Comparison of ENCODE assay signal across 15 cellular contexts in the genomic region with DNA sequence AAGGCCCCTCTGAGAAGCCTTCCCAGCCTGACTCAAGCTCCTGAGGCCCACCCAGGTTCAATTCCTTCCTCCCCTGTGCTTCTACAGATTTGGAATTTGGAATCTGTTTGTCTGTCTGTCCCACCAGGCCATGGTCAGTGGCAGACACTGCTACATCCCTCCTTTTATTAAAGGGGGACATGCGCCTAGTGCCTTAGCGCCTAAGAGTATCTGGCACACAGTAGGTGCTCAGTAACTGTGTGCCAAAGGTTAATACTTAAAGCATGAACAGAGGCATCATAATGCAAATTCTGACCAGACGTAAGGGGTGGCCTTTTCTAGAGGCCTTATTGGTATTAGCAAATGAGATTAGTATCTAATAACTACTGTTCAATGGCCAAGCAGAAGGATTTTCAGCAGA. TPM values are rescaled to one million over a fixed set of nuclear protein-coding genes. Genes with fewer than 3 reads are reported as not detected.
DNase-seq lines count a peak whose midpoint lies in the region; ATAC-seq, FAIRE-seq and TF ChIP-seq lines count a peak whose summit lies in the region.
"Had no signal": no experiment of that assay in that cellular context is flagged by ENCODE, and none has a peak within 500 bp of the region (broad histone marks: within the 10 kb centered on the region; RNA-seq: fewer than 3 reads in every experiment).

No MANE protein-coding gene starts in this region.

- H3K36me3 Mint-ChIP-seq in type B pancreatic cell, result peaks cover 4% of the 10 kb centered on the region

- ATAC-seq in HepG2 (no peak), right lobe of liver (no peak)

- WGBS in HepG2 (ENCODE audit: low lambda C conversion rate), result 100% methylated on average over 3 of the region's 3 CpGs
- WGBS in right lobe of liver (ENCODE audit: insufficient coverage, low coverage, low lambda C conversion rate, missing lambda C conversion rate), result 100% methylated on average over 1 of the region's 3 CpGs

- H3K9me3 ChIP-seq in HepG2 (ENCODE audit: low read length) (peaks cover 8% of the 10 kb centered on the region; the same call in 1 of the 2 replicates), right lobe of liver (no peaks in the 10 kb centered on the region), adipocyte (ENCODE audit: control insufficient read depth, low read length) (peaks cover 1% of the 10 kb centered on the region)

- no peak for FAIRE-seq in HepG2 (lab: Jason Lieb, UNC)

- BruUV-seq in HepG2 (replicated peaks; lab: Mats Ljungman, UMichigan), result no TSS peak

- DNase-seq in HepG2 (ENCODE audit: low spot score), result no peak
- no peak for DNase-seq in right lobe of liver
- DNase-seq in adipocyte (ENCODE audit: low read depth), result no peak
- peak; percentile 39 for DNase-seq in mesenteric fat pad (ENCODE audit: low spot score)
- DNase-seq in type B pancreatic cell (ENCODE audit: extremely low spot score, unreplicated experiment), result peak; percentile 15
- no peak for DNase-seq in NCI-H146 treated with DMSO at 0.1 percent for 48 hours (lab: John Stamatoyannopoulos, UW; ENCODE audit: unreplicated experiment)
- no peak for DNase-seq in activated gamma-delta T cell (lab: John Stamatoyannopoulos, UW)
- DNase-seq in KG1 (lab: John Stamatoyannopoulos, UW), result no peak
- DNase-seq: DMS53, NCI-H1048, NCI-H1436 treated with DMSO at 0.1 percent for 48 hours, NCI-H2081 treated with DMSO at 0.1 percent for 48 hours, NCI-H510A, NCI-H774, Right ventricle myocardium superior had no signal

- H3K27me3 Mint-ChIP-seq in type B pancreatic cell, result no peaks in the 10 kb centered on the region

- peaks cover 97% of the 10 kb centered on the region for H3K4me1 ChIP-seq in HepG2 (ENCODE audit: insufficient read depth, low read length)
- H3K4me1 ChIP-seq in right lobe of liver, result peaks cover 2 to 76% (median 36%) of the 10 kb centered on the region in 4 donors
- peaks cover 70% of the 10 kb centered on the region for H3K4me1 ChIP-seq in adipocyte (ENCODE audit: control insufficient read depth, insufficient read depth, low read length)

- H4K20me1 ChIP-seq in HepG2 (ENCODE audit: insufficient read depth, low read length), result no peaks in the 10 kb centered on the region

- H3K27ac ChIP-seq in HepG2 (ENCODE audit: extremely low read length, insufficient read depth, low read length) (no peak overlapping the region), right lobe of liver (no peak overlapping the region)

- in situ Hi-C loops in HepG2 (cut with HindIII; ENCODE audit: extremely low pct_ligation_motif_present, low pct_unique_long_range_greater_than_20kb), result no loop called here

- no peak overlapping the region for H3K27ac Mint-ChIP-seq in type B pancreatic cell

- POLR2A ChIA-PET in HepG2 (lab: Yijun Ruan, JAX), result no interaction called here

- intact Hi-C loops in HepG2 (cut with micrococcal nuclease; ENCODE audit: unreplicated experiment), result no loop called here
- intact Hi-C loops in right lobe of liver (cut with DNase I), result no loop called here

- TF ChIP-seq RAD21 in HepG2 (CRISPR knock-in tag; IDR thresholded peaks at IDR 0.05), result no peak

- CTCF ChIA-PET in HepG2 (lab: Yijun Ruan, JAX; ENCODE audit: low intra/inter-chr PET ratio, low total read pairs), result no interaction called here

- no peak overlapping the region for H3K4me2 ChIP-seq in HepG2 (ENCODE audit: low read depth, low read length)

- no peak overlapping the region for H3K4me3 ChIP-seq in HepG2 (replicated peaks in 1 of 3; ENCODE audit: insufficient read depth in 1 of 3, low read depth in 2 of 3, low read length in 3 of 3)
- no peak overlapping the region for H3K4me3 ChIP-seq in right lobe of liver
- H3K4me3 ChIP-seq in adipocyte (ENCODE audit: low read length), result no peak overlapping the region

- TF ChIP-seq EP300 in HepG2 (IDR thresholded peaks at IDR 0.05; ENCODE audit: low read depth in 2 of 2, low read length in 2 of 2) (no peak), HepG2 (CRISPR knock-in tag; IDR thresholded peaks at IDR 0.05; ENCODE audit: borderline replicate concordance) (no peak)

- peaks cover 4% of the 10 kb centered on the region for H3K9me3 Mint-ChIP-seq in type B pancreatic cell

- H3K4me3 Mint-ChIP-seq in type B pancreatic cell, result no peak overlapping the region

- TF ChIP-seq POLR2A in HepG2 (IDR thresholded peaks at IDR 0.05; ENCODE audit: insufficient read depth in 1 of 2, low read depth in 2 of 2, low read length in 2 of 2) (no peak), right lobe of liver (IDR thresholded peaks at IDR 0.05) (no peak)

- H3K79me2 ChIP-seq in HepG2 (ENCODE audit: insufficient read depth, low read length), result no peaks in the 10 kb centered on the region

- H3K36me3 ChIP-seq in HepG2 (replicated peaks in 1 of 2; ENCODE audit: control insufficient read depth in 1 of 2, insufficient read depth in 2 of 2, low read length in 2 of 2), result peaks cover 5 to 7% of the 10 kb centered on the region in 2 experiments; a peak in 3 of 5 replicates
- H3K36me3 ChIP-seq in right lobe of liver, result peaks cover 0 to 10% (median 5%) of the 10 kb centered on the region in 4 donors
- H3K36me3 ChIP-seq in adipocyte (ENCODE audit: control insufficient read depth, insufficient read depth, low read length, severe bottlenecking), result peaks cover 23% of the 10 kb centered on the region

- H3K9ac ChIP-seq in HepG2 (ENCODE audit: insufficient read depth, low read depth, low read length) (no peak overlapping the region), adipocyte (ENCODE audit: low read length) (peak overlapping the region; percentile 68)

- H2AFZ ChIP-seq in HepG2 (ENCODE audit: low read length), result no peak overlapping the region

- peaks cover 15% of the 10 kb centered on the region for H3K4me1 Mint-ChIP-seq in type B pancreatic cell (ENCODE audit: unreplicated experiment)

- H3K27me3 ChIP-seq in HepG2 (ENCODE audit: control insufficient read depth in 1 of 2, insufficient read depth in 2 of 2, low read length in 2 of 2) (no peaks in the 10 kb centered on the region), right lobe of liver (no peaks in the 10 kb centered on the region), adipocyte (replicated peaks; ENCODE audit: control insufficient read depth, insufficient read depth, low read length) (no peaks in the 10 kb centered on the region)

- TF ChIP-seq CTCF in HepG2 (CRISPR knock-in tag; IDR thresholded peaks at IDR 0.05), result no peak
- no peak for TF ChIP-seq CTCF in right lobe of liver (IDR thresholded peaks at IDR 0.05)
- no peak for TF ChIP-seq CTCF in type B pancreatic cell (conservative IDR thresholded peaks at IDR 0.05)

RNA-seq across cellular contexts. Expression of gene CSF1, which starts 21.6 kb away (rescaled TPM):
- total RNA-seq in HepG2 (2016; rRNA removed; fragmentation: Illumina TruSeq; extraction: Trizol), result 1.9 and 4.6 TPM in 2 replicates
- 0.71 and 1.2 TPM in 2 replicates for total RNA-seq in HepG2 (2016; cell fraction: cytosol; rRNA removed; fragmentation: Illumina TruSeq; extraction: Trizol; ENCODE audit: low read depth)
- 1.8 and 4.9 TPM in 2 replicates for total RNA-seq in HepG2 (2016; cell fraction: insoluble cytoplasmic fraction; rRNA removed; fragmentation: Illumina TruSeq; extraction: Trizol)
- 1.3 and 2.0 TPM in 2 replicates for total RNA-seq in HepG2 (2016; cell fraction: membrane; rRNA removed; fragmentation: Illumina TruSeq; extraction: Trizol)
- 7.8 and 7.9 TPM in 2 replicates for total RNA-seq in HepG2 (2016; cell fraction: nucleus; rRNA removed; fragmentation: Illumina TruSeq; extraction: Trizol)
- 13.3 and 21.0 TPM in 2 replicates for polyA plus RNA-seq in HepG2 (2011; rRNA removed)
- polyA plus RNA-seq in HepG2 (2011; cell fraction: cytosol; rRNA removed), result 10.4 and 15.2 TPM in 2 replicates
- 23.0 and 27.9 TPM in 2 replicates for polyA plus RNA-seq in HepG2 (2011; cell fraction: nucleus; rRNA removed)
- polyA plus RNA-seq in HepG2 (2012), result 5.3 and 17.7 TPM in 2 replicates
- polyA plus RNA-seq in HepG2 (2016; cell fraction: cytosol; fragmentation: Illumina TruSeq; extraction: Trizol; ENCODE audit: low read depth), result 0.42 and 0.62 TPM in 2 replicates
- polyA plus RNA-seq in HepG2 (2016; cell fraction: insoluble cytoplasmic fraction; fragmentation: Illumina TruSeq; extraction: Trizol; ENCODE audit: low read depth), result 1.8 and 2.7 TPM in 2 replicates
- polyA plus RNA-seq in HepG2 (2016; cell fraction: membrane; fragmentation: Illumina TruSeq; extraction: Trizol; ENCODE audit: low read depth), result 0.71 and 1.0 TPM in 2 replicates
- polyA plus RNA-seq in HepG2 (2016; cell fraction: nucleus; fragmentation: Illumina TruSeq; extraction: Trizol; ENCODE audit: insufficient read depth, low read depth), result 14.8 and 15.3 TPM in 2 replicates
- 1.1 and 12.0 TPM in 2 replicates for polyA minus RNA-seq in HepG2 (2011; rRNA and poly(A)+ RNA removed; ENCODE audit: low replicate concordance)
- polyA minus RNA-seq in HepG2 (2011; cell fraction: cytosol; rRNA and poly(A)+ RNA removed), result 11.0 and 19.9 TPM in 2 replicates
- polyA minus RNA-seq in HepG2 (2011; cell fraction: nucleus; rRNA and poly(A)+ RNA removed), result 7.9 and 15.2 TPM in 2 replicates
- total RNA-seq in right lobe of liver, result 10 to 100 TPM in 5 of 6 experiments, 1 to 10 TPM in 1; 4.8 to 44.1 (median 22.0) TPM
- total RNA-seq in mesenteric fat pad, result 228 TPM
- total RNA-seq in type B pancreatic cell (ENCODE audit: low replicate concordance), result 10.9 and 15.2 TPM in 2 replicates

RNA-seq across cellular contexts. Expression of gene AHCYL1, which starts 52.3 kb away (rescaled TPM):
- 40.9 and 63.2 TPM in 2 replicates for total RNA-seq in HepG2 (2016; rRNA removed; fragmentation: Illumina TruSeq; extraction: Trizol)
- 3.7 and 5.4 TPM in 2 replicates for total RNA-seq in HepG2 (2016; cell fraction: cytosol; rRNA removed; fragmentation: Illumina TruSeq; extraction: Trizol; ENCODE audit: low read depth)
- 40.0 and 59.5 TPM in 2 replicates for total RNA-seq in HepG2 (2016; cell fraction: insoluble cytoplasmic fraction; rRNA removed; fragmentation: Illumina TruSeq; extraction: Trizol)
- 22.3 and 23.2 TPM in 2 replicates for total RNA-seq in HepG2 (2016; cell fraction: membrane; rRNA removed; fragmentation: Illumina TruSeq; extraction: Trizol)
- total RNA-seq in HepG2 (2016; cell fraction: nucleus; rRNA removed; fragmentation: Illumina TruSeq; extraction: Trizol), result 37.9 and 43.8 TPM in 2 replicates
- 69.4 and 76.3 TPM in 2 replicates for polyA plus RNA-seq in HepG2 (2011; rRNA removed)
- polyA plus RNA-seq in HepG2 (2011; cell fraction: cytosol; rRNA removed), result 38.4 and 54.0 TPM in 2 replicates
- polyA plus RNA-seq in HepG2 (2011; cell fraction: nucleus; rRNA removed), result 64.7 and 65.0 TPM in 2 replicates
- 76.2 and 86.9 TPM in 2 replicates for polyA plus RNA-seq in HepG2 (2012)
- polyA plus RNA-seq in HepG2 (2016; cell fraction: cytosol; fragmentation: Illumina TruSeq; extraction: Trizol; ENCODE audit: low read depth), result 3.1 TPM in 2 replicates
- 70.3 and 75.5 TPM in 2 replicates for polyA plus RNA-seq in HepG2 (2016; cell fraction: insoluble cytoplasmic fraction; fragmentation: Illumina TruSeq; extraction: Trizol; ENCODE audit: low read depth)
- polyA plus RNA-seq in HepG2 (2016; cell fraction: membrane; fragmentation: Illumina TruSeq; extraction: Trizol; ENCODE audit: low read depth), result 12.5 and 13.4 TPM in 2 replicates
- 70.7 and 72.2 TPM in 2 replicates for polyA plus RNA-seq in HepG2 (2016; cell fraction: nucleus; fragmentation: Illumina TruSeq; extraction: Trizol; ENCODE audit: insufficient read depth, low read depth)
- polyA minus RNA-seq in HepG2 (2011; rRNA and poly(A)+ RNA removed; ENCODE audit: low replicate concordance), result 45.5 and 101 TPM in 2 replicates
- 37.5 and 49.8 TPM in 2 replicates for polyA minus RNA-seq in HepG2 (2011; cell fraction: cytosol; rRNA and poly(A)+ RNA removed)
- 38.5 and 46.5 TPM in 2 replicates for polyA minus RNA-seq in HepG2 (2011; cell fraction: nucleus; rRNA and poly(A)+ RNA removed)
- 10 to 100 TPM; 51.4 to 77.5 (median 56.0) TPM for total RNA-seq in right lobe of liver
- 123 TPM for total RNA-seq in mesenteric fat pad
- 87.1 and 88.1 TPM in 2 replicates for total RNA-seq in type B pancreatic cell (ENCODE audit: low replicate concordance)

Comparison
In these comparisons a context has a peak if more than half of its experiments do, and no peak if none do; other contexts are left out.
1. DNase-seq: peak in mesenteric fat pad (single experiment) and type B pancreatic cell (single experiment); none in HepG2 (single experiment), right lobe of liver (0 of 3), adipocyte (single experiment), NCI-H146 treated with DMSO at 0.1 percent for 48 hours (single experiment), activated gamma-delta T cell (single experiment) and KG1 (single experiment).